In genomic region chrX:2848806-2849420, GRCh38 we compare ENCODE assay signal across 14 cellular contexts. TPM values are rescaled to one million over a fixed set of nuclear protein-coding genes. Genes with fewer than 3 reads are reported as not detected.
DNase-seq lines count a peak whose midpoint lies in the region; ATAC-seq, FAIRE-seq and TF ChIP-seq lines count a peak whose summit lies in the region.
"Had no signal": no experiment of that assay in that cellular context is flagged by ENCODE, and none has a peak within 500 bp of the region (broad histone marks: within the 10 kb centered on the region; RNA-seq: fewer than 3 reads in every experiment).

No MANE protein-coding gene starts in this region.

- peak overlapping the region; percentile 1 for H2AFZ ChIP-seq in astrocyte (ENCODE audit: low read depth, low read length)

- H3K27ac ChIP-seq in astrocyte (ENCODE audit: low read depth, low read length) (peak overlapping the region; percentile 71), mesendoderm (ENCODE audit: low read depth, low read length) (peak overlapping the region; percentile 81)

- no peak overlapping the region for H4K8ac ChIP-seq in mesendoderm (ENCODE audit: low read depth, low read length)

- no peak overlapping the region for H3K4me3 ChIP-seq in astrocyte (ENCODE audit: insufficient read depth, low read depth, low read length)
- H3K4me3 ChIP-seq in mesendoderm (ENCODE audit: low read length) = no peak overlapping the region

- no peak for TF ChIP-seq CTCF in astrocyte (IDR thresholded peaks at IDR 0.05; ENCODE audit: insufficient read depth, low read depth, low read length)
- no peak for TF ChIP-seq CTCF in glutamatergic neuron (IDR thresholded peaks at IDR 0.05; ENCODE audit: partially characterized antibody, unreplicated experiment)

- H3K27ac Mint-ChIP-seq in astrocyte (ENCODE audit: unreplicated experiment) (peak overlapping the region; percentile 70), glutamatergic neuron (ENCODE audit: unreplicated experiment) (no peak overlapping the region)
- H3K27ac Mint-ChIP-seq: CD4-positive, CD25-positive, alpha-beta regulatory T cell had no signal

- H3K79me2 ChIP-seq in astrocyte (ENCODE audit: insufficient read depth, low read length) (no peaks in the 10 kb centered on the region), mesendoderm (ENCODE audit: control insufficient read depth, insufficient read depth, low read length) (no peaks in the 10 kb centered on the region)

- H3K4me1 Mint-ChIP-seq in astrocyte (ENCODE audit: low read depth, unreplicated experiment) = peaks cover 19% of the 10 kb centered on the region
- peaks cover 2% of the 10 kb centered on the region for H3K4me1 Mint-ChIP-seq in glutamatergic neuron (ENCODE audit: low read depth, unreplicated experiment)
- H3K4me1 Mint-ChIP-seq: CD4-positive, CD25-positive, alpha-beta regulatory T cell had no signal

- no peaks in the 10 kb centered on the region for H3K27me3 Mint-ChIP-seq in astrocyte (ENCODE audit: low read depth, unreplicated experiment)
- H3K27me3 Mint-ChIP-seq in glutamatergic neuron (ENCODE audit: unreplicated experiment) = peaks cover 1% of the 10 kb centered on the region
- H3K27me3 Mint-ChIP-seq: CD4-positive, CD25-positive, alpha-beta regulatory T cell had no signal

- H3K9ac ChIP-seq in astrocyte (ENCODE audit: low read length) = peak overlapping the region; percentile 37
- H3K9ac ChIP-seq in mesendoderm (ENCODE audit: low read length) = no peak overlapping the region

- no peak overlapping the region for H2BK15ac ChIP-seq in mesendoderm (replicated peaks; ENCODE audit: low read depth)

- H3K56ac ChIP-seq in mesendoderm (ENCODE audit: low read length) = peak overlapping the region; percentile 29

- no peak overlapping the region for H2AK5ac ChIP-seq in mesendoderm (ENCODE audit: low read length)

- peak; percentile 99 for FAIRE-seq in astrocyte (lab: Jason Lieb, UNC)

- H3K4ac ChIP-seq in mesendoderm (ENCODE audit: low read depth, low read length) = no peak overlapping the region

- H3K18ac ChIP-seq in mesendoderm (ENCODE audit: low read length) = no peak overlapping the region

- H3K9me3 ChIP-seq in astrocyte (ENCODE audit: insufficient read depth, low read depth, low read length) = no peaks in the 10 kb centered on the region

- no peaks in the 10 kb centered on the region for H3K79me1 ChIP-seq in mesendoderm (ENCODE audit: low read length)

- H3K4me2 ChIP-seq in astrocyte (ENCODE audit: low read length) (peak overlapping the region; percentile 76), mesendoderm (ENCODE audit: low read length) (no peak overlapping the region)

- H4K5ac ChIP-seq in mesendoderm (ENCODE audit: low read length) = no peak overlapping the region

- H3K4me1 ChIP-seq in astrocyte (ENCODE audit: insufficient read depth, low read length) = peaks cover 9% of the 10 kb centered on the region
- no peaks in the 10 kb centered on the region for H3K4me1 ChIP-seq in mesendoderm (ENCODE audit: control insufficient read depth, low read depth, low read length)

- no peak overlapping the region for H3K23ac ChIP-seq in mesendoderm (ENCODE audit: low read length)

- no peak overlapping the region for H2BK120ac ChIP-seq in mesendoderm (ENCODE audit: low read depth, low read length)

- DNase-seq in AG08396 (ENCODE audit: low spot score) (peak; percentile 66), LHCN-M2 (ENCODE audit: low read depth) (peak; percentile 74), astrocyte (ENCODE audit: low read depth) (peak; percentile 73), mesendoderm (peak; percentile 68), GF-D8 (lab: John Stamatoyannopoulos, UW) (no peak), HPDE6-E6E7 (ENCODE audit: extremely low spot score) (no peak), glutamatergic neuron (no peak)
- DNase-seq: activated CD8-positive, alpha-beta memory T cell treated with anti-CD3 and anti-CD28 coated beads for 24 hours; CD4-positive, CD25-positive, alpha-beta regulatory T cell; midbrain; NCI-H187 treated with DMSO at 0.1 percent for 48 hours; stimulated activated naive CD8-positive, alpha-beta T cell treated with anti-CD3 and anti-CD28 coated beads, Interleukin-15, Interleukin-2, amounts not matched to agents 100 U/mL and 50 U/mL, for 24 hours had no signal

- no peak for ATAC-seq in HG03025 (IDR thresholded peaks at IDR 0.05; ENCODE audit: low FRiP score, unreplicated experiment)
- ATAC-seq: esophagus mucosa; stimulated activated naive CD8-positive, alpha-beta T cell treated with anti-CD3 and anti-CD28 coated beads, Interleukin-15, Interleukin-2, amounts not matched to agents 100 U/mL and 50 U/mL, for 24 hours had no signal

- peak overlapping the region; percentile 17 for H3K4me3 Mint-ChIP-seq in astrocyte (ENCODE audit: unreplicated experiment)
- no peak overlapping the region for H3K4me3 Mint-ChIP-seq in glutamatergic neuron (ENCODE audit: unreplicated experiment)
- H3K4me3 Mint-ChIP-seq: CD4-positive, CD25-positive, alpha-beta regulatory T cell had no signal

- H3K36me3 Mint-ChIP-seq in astrocyte (ENCODE audit: low read depth, unreplicated experiment) (no peaks in the 10 kb centered on the region), glutamatergic neuron (ENCODE audit: unreplicated experiment) (no peaks in the 10 kb centered on the region)
- H3K36me3 Mint-ChIP-seq: CD4-positive, CD25-positive, alpha-beta regulatory T cell had no signal

- H2BK5ac ChIP-seq in mesendoderm (ENCODE audit: low read length) = no peak overlapping the region

- H3K36me3 ChIP-seq in astrocyte (ENCODE audit: insufficient read depth, low read length) = no peaks in the 10 kb centered on the region
- no peaks in the 10 kb centered on the region for H3K36me3 ChIP-seq in mesendoderm (ENCODE audit: control insufficient read depth, insufficient read depth, low read length)

- H3K9me3 Mint-ChIP-seq in astrocyte (ENCODE audit: unreplicated experiment) = no peaks in the 10 kb centered on the region
- peaks cover 2% of the 10 kb centered on the region for H3K9me3 Mint-ChIP-seq in glutamatergic neuron (ENCODE audit: unreplicated experiment)

- H3K27me3 ChIP-seq in astrocyte (ENCODE audit: insufficient read depth, low read length) (no peaks in the 10 kb centered on the region), mesendoderm (ENCODE audit: insufficient read depth, low read length, poor library complexity) (no peaks in the 10 kb centered on the region)

- no peaks in the 10 kb centered on the region for H4K20me1 ChIP-seq in astrocyte (ENCODE audit: insufficient read depth, low read length)

- WGBS in mesendoderm (ENCODE audit: extremely low coverage, insufficient coverage, low lambda C conversion rate) = no CpG with 5 or more reads among the region's 13 CpGs

RNA-seq across cellular contexts. Expression of gene GYG2, which starts 20.2 kb away (rescaled TPM):
- 2.4 and 3.1 TPM in 2 replicates for total RNA-seq in LHCN-M2 (2014; rRNA removed)
- 9.1 TPM for polyA plus RNA-seq in LHCN-M2 (2012)
- 15.5 and 16.3 TPM in 2 replicates for total RNA-seq in astrocyte
- polyA plus RNA-seq in mesendoderm (2013, experiment 1 of 2) = 44.8 TPM
- 47.1 TPM for polyA plus RNA-seq in mesendoderm (2013, experiment 2 of 2)
- total RNA-seq in glutamatergic neuron (ENCODE audit: unreplicated experiment) = 21.9 TPM
- total RNA-seq: CD4-positive, CD25-positive, alpha-beta regulatory T cell had no signal
- polyA plus RNA-seq: CD4-positive, CD25-positive, alpha-beta regulatory T cell had no signal

Comparison
In these comparisons a context has a peak if more than half of its experiments do, and no peak if none do; other contexts are left out.
1. DNase-seq: peak in AG08396 (single experiment), LHCN-M2 (single experiment), astrocyte (single experiment) and mesendoderm (single experiment); none in GF-D8 (single experiment), HPDE6-E6E7 (single experiment) and glutamatergic neuron (single experiment).